Comparison of ENCODE assay signal across 16 cellular contexts in the genomic region with DNA sequence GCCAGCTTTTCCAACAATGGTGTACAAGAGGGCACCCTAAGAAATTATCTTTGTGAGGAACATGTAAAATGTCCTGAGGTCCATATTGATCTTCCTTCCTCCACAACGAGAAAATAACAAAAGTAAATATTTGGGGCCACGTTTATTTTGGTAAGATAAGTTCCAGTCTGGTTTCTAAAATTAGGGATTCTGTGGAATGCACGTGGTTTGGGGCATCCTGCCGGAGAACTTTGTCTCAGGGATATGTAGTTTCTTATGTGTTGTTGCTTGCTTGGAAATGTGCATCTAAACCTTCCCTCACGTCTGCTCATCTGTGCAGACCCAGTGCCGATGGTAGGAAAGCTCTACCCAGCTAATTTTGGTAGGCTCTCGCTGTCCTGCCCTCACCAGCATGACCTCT.
DNase-seq lines count a peak whose midpoint lies in the region; TF ChIP-seq lines count a peak whose summit lies in the region.
"Had no signal": no experiment of that assay in that cellular context is flagged by ENCODE, and none has a peak within 500 bp of the region (broad histone marks: within the 10 kb centered on the region; RNA-seq: fewer than 3 reads in every experiment).

No MANE protein-coding gene starts in this region.

- H3K27ac ChIP-seq in cardiac muscle cell, result peak overlapping the region; percentile 78
- H3K27ac ChIP-seq in left ventricle myocardium inferior (replicated peaks), result peak overlapping the region; percentile 82
- peak overlapping the region; percentile 28 to 56 for H3K27ac ChIP-seq in uterus
- H3K27ac ChIP-seq: SJCRH30 had no signal

- peaks cover 76% of the 10 kb centered on the region for H3K4me1 Mint-ChIP-seq in osteocyte (ENCODE audit: unreplicated experiment)
- H3K4me1 Mint-ChIP-seq: natural killer cell; stimulated activated memory B cell treated with anti-CD40 and anti-IgM and Interleukin-4, amounts not matched to agents 10 μg/mL and 1 μg/mL and 100 μg/mL, for 72 hours had no signal

- peak overlapping the region; percentile 69 for H3K27ac Mint-ChIP-seq in osteocyte (ENCODE audit: unreplicated experiment)
- H3K27ac Mint-ChIP-seq: activated CD8-positive, alpha-beta T cell treated with anti-CD3 and anti-CD28 coated beads for 36 hours; CD4-positive, alpha-beta T cell; natural killer cell; stimulated activated memory B cell treated with anti-CD40 and anti-IgM and Interleukin-4, amounts not matched to agents 10 μg/mL and 1 μg/mL and 100 μg/mL, for 72 hours had no signal

- H3K4me3 ChIP-seq in cardiac muscle cell (no peak overlapping the region), left ventricle myocardium inferior (no peak overlapping the region), uterus (no peak overlapping the region), HAP-1 (no peak overlapping the region)
- H3K4me3 ChIP-seq: SJCRH30 had no signal

- DNase-seq in cardiac muscle cell (ENCODE audit: low read depth in 1 of 2, low spot score in 1 of 2), result no peak
- DNase-seq in cardiac septum (ENCODE audit: low spot score), result no peak
- no peak for DNase-seq in left ventricle myocardium inferior
- no peak for DNase-seq in osteocyte (ENCODE audit: extremely low spot score, unreplicated experiment)
- no peak for DNase-seq in uterus
- DNase-seq in HAP-1 (ENCODE audit: low spot score in 2 of 2), result no peak
- no peak for DNase-seq in NCI-H2171 treated with DMSO at 0.1 percent for 48 hours (lab: John Stamatoyannopoulos, UW)
- no peak for DNase-seq in HT-29 (ENCODE audit: low spot score)
- DNase-seq: activated CD8-positive, alpha-beta T cell treated with anti-CD3 and anti-CD28 coated beads for 36 hours; amniotic stem cell; CD4-positive, alpha-beta T cell; natural killer cell; NCI-H446; SJCRH30 had no signal

- H3K36me3 ChIP-seq in cardiac muscle cell (no peaks in the 10 kb centered on the region), left ventricle myocardium inferior (peaks cover 3% of the 10 kb centered on the region), uterus (no peaks in the 10 kb centered on the region), HAP-1 (replicated peaks) (no peaks in the 10 kb centered on the region)
- H3K36me3 ChIP-seq: SJCRH30 had no signal

- H3K4me3 Mint-ChIP-seq in osteocyte (ENCODE audit: unreplicated experiment), result no peak overlapping the region
- H3K4me3 Mint-ChIP-seq: activated CD8-positive, alpha-beta T cell treated with anti-CD3 and anti-CD28 coated beads for 36 hours; activated T-helper 1 cell treated with anti-CD3 and anti-CD28 coated beads, Interleukin-12 subunit alpha, Interleukin-12 subunit beta, Interleukin-2, Interleukin-4 antibody, amounts not matched to agents 30 ng/mL and 10 ng/mL and 1 ng/mL, durations not matched to agents 14 hours and 24 hours and 36 hours; CD4-positive, alpha-beta T cell; natural killer cell; stimulated activated memory B cell treated with anti-CD40 and anti-IgM and Interleukin-4, amounts not matched to agents 10 μg/mL and 1 μg/mL and 100 μg/mL, for 72 hours had no signal

- intact Hi-C loops in cardiac septum (cut with DNase I), result no loop called here
- intact Hi-C loops in left ventricle myocardium inferior (cut with micrococcal nuclease), result no loop called here
- intact Hi-C loops in uterus (cut with DNase I; ENCODE audit: low total_unique reads), result no loop called here

- H3K9me3 ChIP-seq in cardiac muscle cell (ENCODE audit: low read depth), result no peaks in the 10 kb centered on the region
- H3K9me3 ChIP-seq in left ventricle myocardium inferior (replicated peaks), result peaks cover 6% of the 10 kb centered on the region
- no peaks in the 10 kb centered on the region for H3K9me3 ChIP-seq in uterus
- H3K9me3 ChIP-seq in HAP-1, result no peaks in the 10 kb centered on the region
- H3K9me3 ChIP-seq: SJCRH30 had no signal

- no peak for TF ChIP-seq POLR2A in uterus (IDR thresholded peaks at IDR 0.05)

- TF ChIP-seq CTCF in cardiac muscle cell (IDR thresholded peaks at IDR 0.05; ENCODE audit: low read depth, low read length), result no peak
- no peak for TF ChIP-seq CTCF in left ventricle myocardium inferior (IDR thresholded peaks at IDR 0.05; ENCODE audit: borderline replicate concordance)
- TF ChIP-seq CTCF in osteocyte (IDR thresholded peaks at IDR 0.05), result no peak
- TF ChIP-seq CTCF in uterus (IDR thresholded peaks at IDR 0.05), result no peak

- in situ Hi-C loops in HAP-1 (cut with MboI; ENCODE audit: low sequenced_read_pairs), result no loop called here

- H3K9me3 Mint-ChIP-seq in osteocyte (ENCODE audit: unreplicated experiment), result peaks cover 5% of the 10 kb centered on the region
- H3K9me3 Mint-ChIP-seq: activated CD8-positive, alpha-beta T cell treated with anti-CD3 and anti-CD28 coated beads for 36 hours; CD4-positive, alpha-beta T cell; natural killer cell had no signal

- H3K27me3 ChIP-seq in cardiac muscle cell (no peaks in the 10 kb centered on the region), left ventricle myocardium inferior (ENCODE audit: low read depth) (no peaks in the 10 kb centered on the region), uterus (no peaks in the 10 kb centered on the region), HAP-1 (ENCODE audit: low read depth) (no peaks in the 10 kb centered on the region)
- H3K27me3 ChIP-seq: SJCRH30 had no signal

- H3K36me3 Mint-ChIP-seq in osteocyte (ENCODE audit: unreplicated experiment), result peaks cover 7% of the 10 kb centered on the region
- H3K36me3 Mint-ChIP-seq: natural killer cell; stimulated activated memory B cell treated with anti-CD40 and anti-IgM and Interleukin-4, amounts not matched to agents 10 μg/mL and 1 μg/mL and 100 μg/mL, for 72 hours had no signal

- no peaks in the 10 kb centered on the region for H3K27me3 Mint-ChIP-seq in osteocyte (ENCODE audit: unreplicated experiment)
- H3K27me3 Mint-ChIP-seq: activated CD8-positive, alpha-beta T cell treated with anti-CD3 and anti-CD28 coated beads for 36 hours; CD4-positive, alpha-beta T cell had no signal

- H3K4me1 ChIP-seq in cardiac muscle cell (ENCODE audit: low read depth), result peaks cover 21% of the 10 kb centered on the region
- peaks cover 77% of the 10 kb centered on the region for H3K4me1 ChIP-seq in left ventricle myocardium inferior
- no peaks in the 10 kb centered on the region for H3K4me1 ChIP-seq in uterus
- no peaks in the 10 kb centered on the region for H3K4me1 ChIP-seq in HAP-1
- H3K4me1 ChIP-seq: SJCRH30 had no signal
